14 cellular contexts compared by ENCODE assay signal in genomic region chr4:8352368-8353157, GRCh38.
DNase-seq lines count a peak whose midpoint lies in the region; ATAC-seq and TF ChIP-seq lines count a peak whose summit lies in the region.
"Had no signal": no experiment of that assay in that cellular context is flagged by ENCODE, and none has a peak within 500 bp of the region (broad histone marks: within the 10 kb centered on the region; RNA-seq: fewer than 3 reads in every experiment).

No MANE protein-coding gene starts in this region.

- H3K9me3 ChIP-seq in BLaER1 (no peaks in the 10 kb centered on the region), IMR-90 (ENCODE audit: control insufficient read depth, insufficient read depth, low read length) (no peaks in the 10 kb centered on the region)

- H4K5ac ChIP-seq in IMR-90 (ENCODE audit: low read depth, low read length) = no peak overlapping the region; the same call in 1 of the 2 replicates

- BruUV-seq in IMR-90 (replicated peaks; lab: Mats Ljungman, UMichigan) = no TSS peak

- H3K4me3 ChIP-seq in BLaER1 = peak overlapping the region; percentile 25; the same call in 1 of the 2 replicates
- H3K4me3 ChIP-seq in IMR-90 (ENCODE audit: insufficient read depth, low read depth, low read length) = no peak overlapping the region
- H3K4me3 ChIP-seq in rectal smooth muscle tissue (ENCODE audit: low read length) = no peak overlapping the region
- H3K4me3 ChIP-seq in coronary artery = no peak overlapping the region

- H3K23ac ChIP-seq in IMR-90 (ENCODE audit: low read depth, low read length) = no peak overlapping the region

- TF ChIP-seq CTCF in IMR-90 (conservative IDR thresholded peaks at IDR 0.05; ENCODE audit: low read depth, low read length) = no peak
- TF ChIP-seq CTCF in coronary artery (IDR thresholded peaks at IDR 0.05) = no peak

- dilution Hi-C loops in IMR-90 (cut with HindIII; ENCODE audit: low sequenced_read_pairs, unreplicated experiment) = no loop called here

- H3K79me1 ChIP-seq in IMR-90 (ENCODE audit: low read depth in 1 of 2, low read length in 2 of 2) = no peaks in the 10 kb centered on the region

- H2BK20ac ChIP-seq in IMR-90 (ENCODE audit: low read depth, low read length) = no peak overlapping the region

- H2BK5ac ChIP-seq in IMR-90 (ENCODE audit: low read depth, low read length, poor library complexity, severe bottlenecking) = no peak overlapping the region

- H3K27me3 ChIP-seq in BLaER1 (no peaks in the 10 kb centered on the region), IMR-90 (ENCODE audit: control insufficient read depth, insufficient read depth, low read length) (peaks cover 16% of the 10 kb centered on the region), rectal smooth muscle tissue (ENCODE audit: control insufficient read depth, insufficient read depth, low read length) (no peaks in the 10 kb centered on the region)

- no peak overlapping the region for H2AFZ ChIP-seq in IMR-90 (replicated peaks; ENCODE audit: low read length, poor library complexity)

- no peaks in the 10 kb centered on the region for H3K36me3 ChIP-seq in BLaER1
- H3K36me3 ChIP-seq in IMR-90 (ENCODE audit: control insufficient read depth, insufficient read depth, low read length) = no peaks in the 10 kb centered on the region
- no peaks in the 10 kb centered on the region for H3K36me3 ChIP-seq in rectal smooth muscle tissue (ENCODE audit: control insufficient read depth, insufficient read depth, low read length)

- CTCF ChIA-PET in IMR-90 (lab: Yijun Ruan, JAX) = no interaction called here

- H3K4me1 ChIP-seq in BLaER1 = peaks cover 86% of the 10 kb centered on the region
- peaks cover 16% of the 10 kb centered on the region for H3K4me1 ChIP-seq in IMR-90 (ENCODE audit: control insufficient read depth, insufficient read depth, low read length)
- peaks cover 24% of the 10 kb centered on the region for H3K4me1 ChIP-seq in rectal smooth muscle tissue (ENCODE audit: control insufficient read depth, insufficient read depth, low read length)

- H3K9me1 ChIP-seq in IMR-90 (ENCODE audit: insufficient read depth, low read length) = peaks cover 10% of the 10 kb centered on the region; the same call in 1 of the 2 replicates

- H2BK120ac ChIP-seq in IMR-90 (ENCODE audit: low read depth, low read length) = no peak overlapping the region

- H4K8ac ChIP-seq in IMR-90 (ENCODE audit: low read depth in 2 of 2, low read length in 2 of 2) = no peak overlapping the region

- DNase-seq in IMR-90 = no peak
- no peak for DNase-seq in left ventricle myocardium superior
- DNase-seq in NCI-H1092 treated with DMSO at 0.1 percent for 48 hours (lab: John Stamatoyannopoulos, UW) = no peak
- DNase-seq in coronary artery (ENCODE audit: low spot score) = no peak
- no peak for DNase-seq in midbrain (lab: John Stamatoyannopoulos, UW)
- no peak for DNase-seq in iPS-NIHi11 (ENCODE audit: low spot score)
- DNase-seq: activated CD4-positive, alpha-beta memory T cell treated with anti-CD3 and anti-CD28 coated beads for 36 hours; Kasumi-1; mesenchymal stem cell; NCI-H1105 treated with DMSO at 0.1 percent for 48 hours; RPMI8226 had no signal

- in situ Hi-C loops in IMR-90 (cut with MboI; ENCODE audit: low sequenced_read_pairs) = no loop called here

- H3K56ac ChIP-seq in IMR-90 (ENCODE audit: extremely low read depth, insufficient read depth, low read length) = no peak overlapping the region

- H3K18ac ChIP-seq in IMR-90 (ENCODE audit: low read depth, low read length) = no peak overlapping the region; the same call in 1 of the 2 replicates

- H3K9ac ChIP-seq in BLaER1 (peak overlapping the region; percentile 21), IMR-90 (ENCODE audit: low read depth, low read length) (no peak overlapping the region), rectal smooth muscle tissue (ENCODE audit: low read length) (peak overlapping the region; percentile 6)

- no peak for ATAC-seq in IMR-90 (ENCODE audit: low read depth)
- ATAC-seq in left ventricle myocardium superior = peak; percentile 36
- ATAC-seq: stimulated activated memory B cell treated with anti-CD40 and anti-IgM and Interleukin-4, amounts not matched to agents 10 μg/mL and 1 μg/mL and 100 μg/mL, for 72 hours had no signal

- peak overlapping the region; percentile 30 for H2AK9ac ChIP-seq in IMR-90 (replicated peaks; ENCODE audit: low read depth, low read length, poor library complexity)

- H3K4me2 ChIP-seq in BLaER1 = peak overlapping the region; percentile 88
- H3K4me2 ChIP-seq in IMR-90 (ENCODE audit: low read depth, low read length) = no peak overlapping the region; the same call in 1 of the 2 replicates

- TF ChIP-seq POLR2A in IMR-90 (IDR thresholded peaks at IDR 0.05; ENCODE audit: low read depth, low read length) = no peak

- no peak overlapping the region for H3K4ac ChIP-seq in IMR-90 (ENCODE audit: low read depth, low read length)

- POLR2A ChIA-PET in IMR-90 (lab: Charles Lee; ENCODE audit: unreplicated experiment) = no interaction called here

- H3K14ac ChIP-seq in IMR-90 (replicated peaks; ENCODE audit: low read depth, low read length) = no peak overlapping the region

- H2AK5ac ChIP-seq in IMR-90 (ENCODE audit: low read depth, low read length) = no peak overlapping the region

- no peak overlapping the region for H4K91ac ChIP-seq in IMR-90 (ENCODE audit: insufficient read depth, low read depth, low read length)

- intact Hi-C loops in IMR-90 (cut with micrococcal nuclease) = loop anchor here (5.0 kb wide), 1 partner anchor 75 kb away; no protein-coding TSS in a partner anchor
- intact Hi-C loops in left ventricle myocardium superior (cut with micrococcal nuclease) = no loop called here

- H4K20me1 ChIP-seq in BLaER1 = peaks cover 26% of the 10 kb centered on the region
- no peaks in the 10 kb centered on the region for H4K20me1 ChIP-seq in IMR-90 (ENCODE audit: insufficient read depth, low read length)

- H3K27ac ChIP-seq in BLaER1 (no peak overlapping the region), IMR-90 (ENCODE audit: insufficient read depth, low read length) (peak overlapping the region; percentile 42; the same call in 1 of the 2 replicates), rectal smooth muscle tissue (ENCODE audit: low read depth, low read length) (peak overlapping the region; percentile 37), coronary artery (no peak overlapping the region)

- no peak overlapping the region for H2BK15ac ChIP-seq in IMR-90 (ENCODE audit: low read depth, low read length)

- WGBS in IMR-90 (ENCODE audit: extremely low coverage in 2 of 2, insufficient read length in 1 of 2), 2 experiments = 73% methylated on average over 11 of the region's 20 CpGs; no CpG with 5 or more reads in 1 of the 2 experiments

- no peak for TF ChIP-seq RAD21 in IMR-90 (IDR thresholded peaks at IDR 0.05; ENCODE audit: low read length)

TF ChIP-seq in IMR-90, 13 proteins besides CTCF, POLR2A, EP300 and RAD21:
- TF ChIP-seq MAZ (IDR thresholded peaks at IDR 0.05; ENCODE audit: borderline replicate concordance, low read depth, low read length) (no peak), CHD1 (IDR thresholded peaks at IDR 0.05; ENCODE audit: low read depth, low read length) (no peak), ELK1 (IDR thresholded peaks at IDR 0.05; ENCODE audit: borderline replicate concordance, low read depth, low read length) (no peak), NFE2L2 (IDR thresholded peaks at IDR 0.05; ENCODE audit: low read depth, low read length) (no peak), RCOR1 (IDR thresholded peaks at IDR 0.05; ENCODE audit: insufficient replicate concordance, low read length) (no peak), FOS (IDR thresholded peaks at IDR 0.05; ENCODE audit: low read depth, low read length) (no peak), USF2 (IDR thresholded peaks at IDR 0.05; ENCODE audit: low read depth, low read length) (no peak)

Comparison
In these comparisons a context has a peak if more than half of its experiments do, and no peak if none do; other contexts are left out.
1. H3K27ac ChIP-seq: peak in IMR-90 (single experiment) and rectal smooth muscle tissue (single experiment); none in BLaER1 (single experiment) and coronary artery (0 of 2).